1 cellular context compared by ENCODE assay signal in genomic region chr2:85524567-85524923, GRCh38.
TF ChIP-seq lines count a peak whose summit lies in the region.

No MANE protein-coding gene starts in this region.

TF ChIP-seq in H1, 55 proteins besides CTCF, POLR2A, EP300 and RAD21:
- TF ChIP-seq TBP (IDR thresholded peaks at IDR 0.05; ENCODE audit: low read depth, low read length): no peak
- no peak for TF ChIP-seq TAF7 (optimal IDR thresholded peaks at IDR 0.05; ENCODE audit: borderline replicate concordance, low read depth, low read length)
- no peak for TF ChIP-seq TCF12 (IDR thresholded peaks at IDR 0.05; ENCODE audit: low read depth, low read length)
- TF ChIP-seq SUZ12 (IDR thresholded peaks at IDR 0.05; ENCODE audit: low read length): no peak
- no peak for TF ChIP-seq RFX5 (IDR thresholded peaks at IDR 0.05; ENCODE audit: borderline replicate concordance, low read depth, low read length)
- no peak for TF ChIP-seq CREB1 (IDR thresholded peaks at IDR 0.05)
- TF ChIP-seq JUND (IDR thresholded peaks at IDR 0.05; ENCODE audit: low read length): no peak
